Comparison of ENCODE assay signal across 1 cellular context in genomic region chr7:51265066-51265907, GRCh38.
TF ChIP-seq lines count a peak whose summit lies in the region.

No MANE protein-coding gene starts in this region.

TF ChIP-seq in HepG2, 621 proteins besides CTCF, POLR2A, EP300 and RAD21 (continued from another document and continues in another):
- TF ChIP-seq ZBTB39 (CRISPR knock-in tag; IDR thresholded peaks at IDR 0.05) = no peak
- no peak for TF ChIP-seq ZNF317 (CRISPR knock-in tag; IDR thresholded peaks at IDR 0.05)
- TF ChIP-seq PHF20 (CRISPR knock-in tag; IDR thresholded peaks at IDR 0.05) = no peak
- 0 out of 2 replicates have a peak, but pooled peaks have one; percentile 19 for TF ChIP-seq SIX4 (CRISPR knock-in tag; IDR thresholded peaks at IDR 0.05)
- TF ChIP-seq ZNF20 (CRISPR knock-in tag; IDR thresholded peaks at IDR 0.05) = no peak
- no peak for TF ChIP-seq ZNF720 (CRISPR knock-in tag; IDR thresholded peaks at IDR 0.05)
- peak; percentile 19; the same call in 1 of the 2 replicates for TF ChIP-seq IKZF5 (CRISPR knock-in tag; IDR thresholded peaks at IDR 0.05)
- no peak for TF ChIP-seq ZNF777 (CRISPR knock-in tag; IDR thresholded peaks at IDR 0.05)
- TF ChIP-seq KDM6A (CRISPR knock-in tag; IDR thresholded peaks at IDR 0.05; ENCODE audit: low read depth) = peak; percentile 64; the same call in 1 of the 2 replicates
- no peak for TF ChIP-seq ZBTB14 (CRISPR knock-in tag; IDR thresholded peaks at IDR 0.05)
- no peak for TF ChIP-seq ZBTB21 (CRISPR knock-in tag; IDR thresholded peaks at IDR 0.05)
- TF ChIP-seq ZNF879 (CRISPR knock-in tag; IDR thresholded peaks at IDR 0.05) = no peak
- no peak for TF ChIP-seq JUN (CRISPR knock-in tag; IDR thresholded peaks at IDR 0.05)
- TF ChIP-seq ZNF12 (CRISPR knock-in tag; IDR thresholded peaks at IDR 0.05) = no peak
- no peak for TF ChIP-seq ZNF781 (CRISPR knock-in tag; IDR thresholded peaks at IDR 0.05; ENCODE audit: borderline replicate concordance, not compliant biosample characterization)
- 0 out of 2 replicates have a peak, but pooled peaks have one; percentile 51 for TF ChIP-seq ZMYM3 (CRISPR knock-in tag; IDR thresholded peaks at IDR 0.05)
- peak; percentile 70; the same call in 1 of the 2 replicates for TF ChIP-seq MIER3 (CRISPR knock-in tag; IDR thresholded peaks at IDR 0.05; ENCODE audit: borderline replicate concordance)
- no peak for TF ChIP-seq ONECUT2 (CRISPR knock-in tag; IDR thresholded peaks at IDR 0.05)
- no peak for TF ChIP-seq REPIN1 (CRISPR knock-in tag; IDR thresholded peaks at IDR 0.05; ENCODE audit: borderline replicate concordance, low read depth)
- 0 out of 2 replicates have a peak, but pooled peaks have one; percentile 41 for TF ChIP-seq GZF1 (CRISPR knock-in tag; IDR thresholded peaks at IDR 0.05)
- TF ChIP-seq ETS1 (CRISPR knock-in tag; IDR thresholded peaks at IDR 0.05) = no peak
- no peak for TF ChIP-seq ZNF530 (CRISPR knock-in tag; IDR thresholded peaks at IDR 0.05; ENCODE audit: low read depth)
- no peak for TF ChIP-seq ZNF761 (CRISPR knock-in tag; conservative IDR thresholded peaks at IDR 0.05)
- TF ChIP-seq ATM (IDR thresholded peaks at IDR 0.05; ENCODE audit: borderline replicate concordance) = no peak
- no peak for TF ChIP-seq ZBTB25 (CRISPR knock-in tag; IDR thresholded peaks at IDR 0.05)
- TF ChIP-seq BATF2 (CRISPR knock-in tag; IDR thresholded peaks at IDR 0.05) = no peak
- TF ChIP-seq MXI1 (IDR thresholded peaks at IDR 0.05; ENCODE audit: borderline replicate concordance, low read depth, low read length) = peak; percentile 91; the same call in 2 of the 3 replicates
- TF ChIP-seq MYC (CRISPR knock-in tag; IDR thresholded peaks at IDR 0.05; ENCODE audit: borderline replicate concordance) = peak; percentile 86; the same call in 1 of the 2 replicates
- no peak for TF ChIP-seq GTF2F1 (IDR thresholded peaks at IDR 0.05; ENCODE audit: low read length)
- TF ChIP-seq ZFP36 (IDR thresholded peaks at IDR 0.05; ENCODE audit: borderline replicate concordance, low read depth, low read length, partially characterized antibody) = no peak
- no peak for TF ChIP-seq POLR2G (IDR thresholded peaks at IDR 0.05; ENCODE audit: low read depth, low read length)
- TF ChIP-seq ZNF296 (CRISPR knock-in tag; conservative IDR thresholded peaks at IDR 0.05) = no peak
- TF ChIP-seq THRA (CRISPR knock-in tag; IDR thresholded peaks at IDR 0.05; ENCODE audit: borderline replicate concordance) = peak; percentile 19; the same call in 1 of the 2 replicates
- TF ChIP-seq NFYB (CRISPR knock-in tag; IDR thresholded peaks at IDR 0.05) = no peak
- no peak for TF ChIP-seq FUBP1 (CRISPR knock-in tag; IDR thresholded peaks at IDR 0.05; ENCODE audit: borderline replicate concordance)
- TF ChIP-seq SKIL (CRISPR knock-in tag; IDR thresholded peaks at IDR 0.05; ENCODE audit: borderline replicate concordance) = no peak
- peak; percentile 35 to 61; a peak in 3 of 4 replicates for TF ChIP-seq NR2F1 (CRISPR knock-in tag; IDR thresholded peaks at IDR 0.05)
- TF ChIP-seq ATF3 (CRISPR knock-in tag; IDR thresholded peaks at IDR 0.05) = no peak
- TF ChIP-seq SUZ12 (IDR thresholded peaks at IDR 0.05; ENCODE audit: low read depth, low read length) = no peak
- TF ChIP-seq HBP1 (CRISPR knock-in tag; IDR thresholded peaks at IDR 0.05; ENCODE audit: low read depth) = 0 out of 2 replicates have a peak, but pooled peaks have one; percentile 54
- no peak for TF ChIP-seq ZNF660 (CRISPR knock-in tag; IDR thresholded peaks at IDR 0.05; ENCODE audit: borderline replicate concordance, low read depth)
- TF ChIP-seq LBX2 (CRISPR knock-in tag; IDR thresholded peaks at IDR 0.05; ENCODE audit: borderline replicate concordance) = no peak
- no peak for TF ChIP-seq GABPB1 (CRISPR knock-in tag; IDR thresholded peaks at IDR 0.05)
- no peak for TF ChIP-seq MIER2 (CRISPR knock-in tag; IDR thresholded peaks at IDR 0.05)
- TF ChIP-seq NBN (conservative IDR thresholded peaks at IDR 0.05) = no peak
- TF ChIP-seq ZKSCAN5 (CRISPR knock-in tag; IDR thresholded peaks at IDR 0.05) = no peak
- no peak for TF ChIP-seq ZNF75D (CRISPR knock-in tag; IDR thresholded peaks at IDR 0.05; ENCODE audit: borderline replicate concordance)
- peak; percentile 52; the same call in 1 of the 2 replicates for TF ChIP-seq ZNF788 (CRISPR knock-in tag; IDR thresholded peaks at IDR 0.05; ENCODE audit: borderline replicate concordance)
- TF ChIP-seq NCOR1 (IDR thresholded peaks at IDR 0.05; ENCODE audit: borderline replicate concordance, low read length) = peak; percentile 81
